ENCODE assay signal across 31 cellular contexts in the genomic region with DNA sequence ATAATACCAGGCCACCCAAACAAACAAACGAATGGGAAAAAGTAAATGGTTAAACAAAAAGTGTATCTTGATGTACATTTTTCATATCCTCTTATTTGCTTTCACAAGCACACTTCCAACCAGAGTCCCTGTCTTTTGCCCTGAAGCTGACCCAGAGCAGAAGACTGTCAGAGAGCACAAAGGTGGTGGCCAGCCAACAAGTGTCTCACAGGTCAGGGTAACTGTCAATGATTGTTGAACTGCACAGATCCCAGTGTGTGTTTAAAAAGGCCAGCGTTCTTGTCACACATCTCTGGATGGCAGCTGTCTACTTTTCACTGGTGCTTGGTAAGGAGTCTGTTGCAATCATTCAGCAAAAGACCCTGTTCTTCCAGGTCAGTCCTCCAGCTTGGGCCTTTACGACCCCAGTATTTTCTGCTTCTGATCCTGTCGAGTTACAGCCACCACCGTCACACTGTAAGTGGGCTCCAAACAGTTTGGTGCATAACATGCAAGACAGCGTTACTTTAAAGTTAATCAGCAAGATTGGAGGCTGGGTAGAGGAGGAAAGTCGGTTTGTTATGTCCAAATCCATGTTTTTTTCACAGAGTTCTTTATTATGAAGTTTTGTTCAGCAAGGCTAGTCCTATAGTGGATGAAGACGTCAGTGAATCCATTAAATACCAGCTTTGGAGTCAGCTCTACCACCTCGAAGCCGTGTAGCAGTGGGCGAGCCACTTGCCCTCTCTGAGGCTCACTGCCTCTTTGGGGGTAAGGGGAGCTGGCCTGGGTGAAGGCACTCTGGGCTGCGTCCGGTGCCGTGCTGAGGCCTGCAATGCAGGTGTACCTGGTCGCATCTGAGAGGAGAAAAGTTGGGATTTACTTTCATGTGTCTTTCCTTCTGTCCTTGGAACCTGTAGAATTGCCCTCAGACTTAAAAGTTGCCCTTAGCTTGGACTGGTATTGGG.
DNase-seq lines count a peak whose midpoint lies in the region; ATAC-seq, FAIRE-seq and TF ChIP-seq lines count a peak whose summit lies in the region.
"Had no signal": no experiment of that assay in that cellular context is flagged by ENCODE, and none has a peak within 500 bp of the region (broad histone marks: within the 10 kb centered on the region; RNA-seq: fewer than 3 reads in every experiment).

No MANE protein-coding gene starts in this region.

- no peak for TF ChIP-seq CTCF in Caco-2 (IDR thresholded peaks at IDR 0.05; ENCODE audit: insufficient read depth in 1 of 2, low read depth in 1 of 2, low read length in 1 of 2, severe bottlenecking in 1 of 2, unreplicated experiment in 1 of 2)
- no peak for TF ChIP-seq CTCF in ascending aorta (IDR thresholded peaks at IDR 0.05)
- no peak for TF ChIP-seq CTCF in lower lobe of right lung (IDR thresholded peaks at IDR 0.05)
- TF ChIP-seq CTCF in thoracic aorta (IDR thresholded peaks at IDR 0.05): no peak
- no peak for TF ChIP-seq CTCF in Peyer's patch (IDR thresholded peaks at IDR 0.05)

- peaks cover 31% of the 10 kb centered on the region for H3K4me1 Mint-ChIP-seq in Caco-2 (ENCODE audit: low read depth, unreplicated experiment)
- H3K4me1 Mint-ChIP-seq: B cell; stimulated activated effector memory CD8-positive, alpha-beta T cell treated with anti-CD3 and anti-CD28 coated beads, Interleukin-12 subunit alpha, Interleukin-12 subunit beta, amount 100 ng/mL, for 72 hours had no signal

- CTCF ChIA-PET in Caco-2 (lab: Charles Lee): no interaction called here

- no TSS peak for BruUV-seq in Caco-2 (replicated peaks; lab: Mats Ljungman, UMichigan)

- H3K36me3 Mint-ChIP-seq in Caco-2 (ENCODE audit: insufficient read depth, unreplicated experiment): no peaks in the 10 kb centered on the region
- H3K36me3 Mint-ChIP-seq: stimulated activated effector memory CD8-positive, alpha-beta T cell treated with anti-CD3 and anti-CD28 coated beads, Interleukin-12 subunit alpha, Interleukin-12 subunit beta, amount 100 ng/mL, for 72 hours had no signal

- intact Hi-C loops in Caco-2 (cut with micrococcal nuclease; ENCODE audit: unreplicated experiment): loop anchor here (5.0 kb wide), 2 partner anchors 60 to 125 kb away; no protein-coding TSS in a partner anchor
- intact Hi-C loops in ascending aorta (cut with DNase I): no loop called here
- intact Hi-C loops in lower lobe of right lung (cut with DNase I): no loop called here

- H3K4me1 ChIP-seq in Caco-2 (peaks cover 45% of the 10 kb centered on the region), ascending aorta (peaks cover 2 to 36% of the 10 kb centered on the region in 2 donors), lower lobe of right lung (peaks cover 17% of the 10 kb centered on the region), thoracic aorta (ENCODE audit: control insufficient read depth in 1 of 2, low read depth in 2 of 2) (peaks cover 30 to 51% of the 10 kb centered on the region in 2 donors), Peyer's patch (no peaks in the 10 kb centered on the region)

- DNase-seq in Caco-2: peak; percentile 50 to 73
- peak in 1 of 2 donors; percentile 55 for DNase-seq in ascending aorta (ENCODE audit: low spot score in 2 of 2)
- DNase-seq in lower lobe of right lung: no peak
- no peak for DNase-seq in thoracic aorta (ENCODE audit: low spot score)
- DNase-seq in Peyer's patch: no peak
- DNase-seq in HTR-8/SVneo (ENCODE audit: insufficient read length, low spot score): no peak
- DNase-seq: ACHN; activated CD4-positive, alpha-beta T cell treated with anti-CD3 and anti-CD28 coated beads, Interleukin-2, amount 50 U/mL, for 4 hours; activated naive CD4-positive, alpha-beta T cell; CD8-positive, alpha-beta T cell; DMS 273 treated with DMSO at 0.1 percent for 48 hours; dorsolateral prefrontal cortex; foreskin melanocyte; mesenchymal stem cell; NCI-H1417 treated with DMSO at 0.1 percent for 48 hours; NCI-H2081 treated with DMSO at 0.1 percent for 48 hours; NCI-H2227 treated with DMSO at 0.1 percent for 48 hours; NCI-H526 treated with DMSO at 0.1 percent for 48 hours; NK-92 treated with Interleukin-12 subunit alpha and Interleukin-12 subunit beta, amount 100 ng/mL, for 24 hours; PC-3; sigmoid colon had no signal

- H3K27ac Mint-ChIP-seq in Caco-2 (ENCODE audit: unreplicated experiment): peak overlapping the region; percentile 42
- H3K27ac Mint-ChIP-seq: B cell; CD8-positive, alpha-beta T cell; stimulated activated effector memory CD8-positive, alpha-beta T cell treated with anti-CD3 and anti-CD28 coated beads, Interleukin-12 subunit alpha, Interleukin-12 subunit beta, amount 100 ng/mL, for 72 hours; T-helper 1 cell treated with Interleukin-12 subunit alpha and Interleukin-12 subunit beta and Interleukin-4 antibody, amounts not matched to agents 30 μg/mL and 1 μg/mL, for 36 hours had no signal

- POLR2A ChIA-PET in Caco-2 (lab: Charles Lee): interaction anchor here (1.1 kb wide), 1 partner anchor 16 kb away, joined by 3 read pairs; no protein-coding TSS in a partner anchor

- TF ChIP-seq POLR2A in Peyer's patch (IDR thresholded peaks at IDR 0.05): no peak

- no peaks in the 10 kb centered on the region for H3K9me3 Mint-ChIP-seq in Caco-2 (ENCODE audit: unreplicated experiment)
- H3K9me3 Mint-ChIP-seq: CD8-positive, alpha-beta T cell; stimulated activated effector memory CD8-positive, alpha-beta T cell treated with anti-CD3 and anti-CD28 coated beads, Interleukin-12 subunit alpha, Interleukin-12 subunit beta, amount 100 ng/mL, for 72 hours; T-helper 1 cell treated with Interleukin-12 subunit alpha and Interleukin-12 subunit beta and Interleukin-4 antibody, amounts not matched to agents 30 μg/mL and 1 μg/mL, for 36 hours had no signal

- ATAC-seq in lower lobe of right lung (no peak), thoracic aorta (ENCODE audit: insufficient number of reproducible peaks, low FRiP score, low read depth) (no peak), esophagus mucosa (no peak), GM19397 (IDR thresholded peaks at IDR 0.05; ENCODE audit: unreplicated experiment) (no peak)
- ATAC-seq: CD8-positive, alpha-beta T cell; PC-3; SK-N-SH treated with all-trans-retinoic acid at 6 μM for 48 hours; stimulated activated effector memory CD8-positive, alpha-beta T cell treated with anti-CD3 and anti-CD28 coated beads, Interleukin-12 subunit alpha, Interleukin-12 subunit beta, amount 100 ng/mL, for 72 hours had no signal

- H3K27me3 Mint-ChIP-seq in Caco-2 (ENCODE audit: insufficient read depth, unreplicated experiment): no peaks in the 10 kb centered on the region
- H3K27me3 Mint-ChIP-seq: B cell had no signal

- peak overlapping the region; percentile 8 for H3K4me3 Mint-ChIP-seq in Caco-2 (ENCODE audit: unreplicated experiment)
- H3K4me3 Mint-ChIP-seq: B cell; CD8-positive, alpha-beta T cell; stimulated activated effector memory CD8-positive, alpha-beta T cell treated with anti-CD3 and anti-CD28 coated beads, Interleukin-12 subunit alpha, Interleukin-12 subunit beta, amount 100 ng/mL, for 72 hours; T-helper 1 cell treated with Interleukin-12 subunit alpha and Interleukin-12 subunit beta and Interleukin-4 antibody, amounts not matched to agents 30 μg/mL and 1 μg/mL, for 36 hours had no signal

- peak overlapping the region; percentile 83 to 100 for H3K27ac ChIP-seq in ascending aorta
- H3K27ac ChIP-seq in lower lobe of right lung: peak overlapping the region; percentile 48
- H3K27ac ChIP-seq in thoracic aorta: peak overlapping the region; percentile 89 to 99
- no peak overlapping the region for H3K27ac ChIP-seq in Peyer's patch
- H3K27ac ChIP-seq: KMS-11, neutrophil, sigmoid colon had no signal

- H3K4me3 ChIP-seq in Caco-2 (ENCODE audit: low read depth, low read length): no peak overlapping the region
- H3K4me3 ChIP-seq in ascending aorta: no peak overlapping the region
- no peak overlapping the region for H3K4me3 ChIP-seq in lower lobe of right lung
- H3K4me3 ChIP-seq in thoracic aorta: no peak overlapping the region
- H3K4me3 ChIP-seq in Peyer's patch: no peak overlapping the region
- H3K4me3 ChIP-seq: dorsolateral prefrontal cortex, sigmoid colon had no signal

- H3K36me3 ChIP-seq in Caco-2 (ENCODE audit: control insufficient read depth, insufficient read depth, low read length) (no peaks in the 10 kb centered on the region), ascending aorta (peaks cover 0 to 8% of the 10 kb centered on the region in 2 donors), lower lobe of right lung (no peaks in the 10 kb centered on the region), thoracic aorta (peaks cover 2% of the 10 kb centered on the region), Peyer's patch (no peaks in the 10 kb centered on the region)
- H3K36me3 ChIP-seq: neutrophil, sigmoid colon had no signal

- no peaks in the 10 kb centered on the region for H3K27me3 ChIP-seq in Caco-2 (replicated peaks; ENCODE audit: control insufficient read depth, insufficient read depth, low read length)
- no peaks in the 10 kb centered on the region for H3K27me3 ChIP-seq in ascending aorta
- H3K27me3 ChIP-seq in lower lobe of right lung (ENCODE audit: low read depth): no peaks in the 10 kb centered on the region
- no peaks in the 10 kb centered on the region for H3K27me3 ChIP-seq in thoracic aorta (replicated peaks; ENCODE audit: insufficient read depth)
- no peaks in the 10 kb centered on the region for H3K27me3 ChIP-seq in Peyer's patch
- H3K27me3 ChIP-seq: dorsolateral prefrontal cortex, neutrophil, sigmoid colon had no signal

- no peak for FAIRE-seq in HTR-8/SVneo (lab: Jason Lieb, UNC)
- FAIRE-seq: GM19239, H54 had no signal

- H3K9me3 ChIP-seq in Caco-2 (0 out of 2 replicates have a peak, but pooled peaks cover 4% of the 10 kb centered on the region), ascending aorta (no peaks in the 10 kb centered on the region), lower lobe of right lung (no peaks in the 10 kb centered on the region), thoracic aorta (no peaks in the 10 kb centered on the region), Peyer's patch (no peaks in the 10 kb centered on the region)
- H3K9me3 ChIP-seq: neutrophil, sigmoid colon had no signal

Comparison
In these comparisons a context has a peak if more than half of its experiments do, and no peak if none do; other contexts are left out.
1. DNase-seq: peak in Caco-2 (2 of 2); none in lower lobe of right lung (single experiment), thoracic aorta (single experiment), Peyer's patch (0 of 3) and HTR-8/SVneo (single experiment).
2. H3K27ac ChIP-seq: peak in ascending aorta (2 of 2), lower lobe of right lung (single experiment) and thoracic aorta (2 of 2); none in Peyer's patch (0 of 4).